13 cellular contexts compared by ENCODE assay signal in the genomic region with DNA sequence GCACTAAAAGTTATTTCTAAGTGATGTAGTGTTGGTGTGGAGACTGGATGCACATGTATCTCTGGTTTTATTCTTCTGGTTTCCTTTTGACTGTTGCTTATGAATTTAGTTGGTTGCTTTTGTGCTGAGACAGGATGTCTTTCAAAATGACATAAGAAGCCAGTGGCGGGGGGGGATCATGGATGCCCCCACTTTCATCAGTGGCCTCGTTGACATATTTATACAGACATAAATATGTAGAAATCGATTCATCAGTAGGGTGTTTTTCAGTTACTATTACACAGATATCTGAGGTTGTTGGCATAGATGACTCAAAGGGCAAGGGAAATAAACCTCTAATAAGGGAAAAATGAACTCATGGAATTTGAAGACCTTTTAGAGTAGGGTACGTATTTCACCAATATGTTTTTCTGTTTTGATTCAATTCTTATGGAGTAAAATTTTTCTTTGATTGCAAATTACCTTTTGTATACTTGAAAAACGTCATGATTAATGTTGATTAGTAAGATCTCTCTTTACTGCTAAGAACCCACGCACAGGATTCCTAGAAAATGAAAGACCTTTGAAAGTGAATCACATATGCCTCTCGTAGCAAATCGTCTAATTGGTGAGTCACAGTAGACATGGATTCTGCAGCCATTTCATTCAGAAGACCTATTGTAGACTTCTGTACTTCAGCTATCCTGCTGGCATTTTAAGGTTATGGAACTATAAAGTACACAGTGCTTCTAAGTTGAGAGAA.
A peak's percentile ranks its signal among the peaks of the same experiment; 100 is the strongest.
DNase-seq lines count a peak whose midpoint lies in the region; ATAC-seq, FAIRE-seq and TF ChIP-seq lines count a peak whose summit lies in the region.
"Had no signal": no experiment of that assay in that cellular context is flagged by ENCODE, and none has a peak within 500 bp of the region (broad histone marks: within the 10 kb centered on the region; RNA-seq: fewer than 3 reads in every experiment).

No MANE protein-coding gene starts in this region.

- ATAC-seq in stimulated activated naive CD8-positive, alpha-beta T cell treated with anti-CD3 and anti-CD28 coated beads, Interleukin-15, Interleukin-2, amounts not matched to agents 100 U/mL and 50 U/mL, for 24 hours, result peak; percentile 67
- no peak for ATAC-seq in pancreas

- intact Hi-C loops in pancreas (cut with DNase I), result no loop called here

- H3K36me3 ChIP-seq in fibroblast of lung (ENCODE audit: control insufficient read depth, insufficient read depth, low read length) (no peaks in the 10 kb centered on the region), pancreas (no peaks in the 10 kb centered on the region)

- peaks cover 24% of the 10 kb centered on the region for H3K4me1 ChIP-seq in fibroblast of lung (ENCODE audit: control insufficient read depth, extremely low read depth, insufficient read depth, low read length)
- H3K4me1 ChIP-seq in pancreas, result no peaks in the 10 kb centered on the region

- no peaks in the 10 kb centered on the region for H4K20me1 ChIP-seq in fibroblast of lung (ENCODE audit: control insufficient read depth, extremely low read depth, insufficient read depth, low read length)

- TF ChIP-seq CTCF in fibroblast of lung (conservative IDR thresholded peaks at IDR 0.05 in 1 of 2, IDR thresholded peaks at IDR 0.05 in 1 of 2; ENCODE audit: low read depth in 1 of 2, low read length in 2 of 2) (no peak), pancreas (IDR thresholded peaks at IDR 0.05) (no peak)

- DNase-seq in activated effector memory CD4-positive, alpha-beta T cell treated with anti-CD3 and anti-CD28 coated beads, Interleukin-2, amount 50 U/mL, for 16 hours, result peak; percentile 65
- no peak for DNase-seq in activated effector memory CD4-positive, alpha-beta T cell treated with Interleukin-2 at 50 U/mL for 16 hours
- DNase-seq in activated T-cell treated with anti-CD3 and anti-CD28 coated beads, Interleukin-2, amount 50 U/mL, for 48 hours, result peak; percentile 26 to 42
- DNase-seq in fibroblast of lung (ENCODE audit: low read depth in 2 of 2) (peak; percentile 66 to 94), globus pallidus (ENCODE audit: low spot score) (no peak), pancreas (no peak), NCI-H2107 treated with DMSO at 0.1 percent for 48 hours (lab: John Stamatoyannopoulos, UW; ENCODE audit: unreplicated experiment) (no peak)
- DNase-seq in stimulated activated naive CD8-positive, alpha-beta T cell treated with anti-CD3 and anti-CD28 coated beads, Interleukin-15, Interleukin-2, amounts not matched to agents 100 U/mL and 50 U/mL, for 24 hours, result peak; percentile 12
- DNase-seq: activated CD8-positive, alpha-beta memory T cell treated with anti-CD3 and anti-CD28 coated beads, Interleukin-2, amount 50 U/mL, for 4 hours; dorsolateral prefrontal cortex; midbrain; NCI-H1048; NCI-H748 treated with DMSO at 0.1 percent for 48 hours had no signal

- H3K4me3 ChIP-seq in fibroblast of lung (replicated peaks in 1 of 4; ENCODE audit: control extremely low read depth in 1 of 4, insufficient read depth in 1 of 4, low read depth in 3 of 4, low read length in 4 of 4), result no peak overlapping the region
- H3K4me3 ChIP-seq in pancreas, result no peak overlapping the region
- H3K4me3 ChIP-seq: dorsolateral prefrontal cortex had no signal

- H2AFZ ChIP-seq in fibroblast of lung (ENCODE audit: low read length), result no peak overlapping the region

- 54 to 68% methylated on average over 8 of the region's 8 CpGs for whole genome bisulfite sequencing in pancreas, 2 donors

- H3K4me2 ChIP-seq in fibroblast of lung (ENCODE audit: extremely low read depth, insufficient read depth, low read length), result peak overlapping the region; percentile 69

- no peak for FAIRE-seq in pancreas (lab: Jason Lieb, UNC)

- H3K79me2 ChIP-seq in fibroblast of lung (ENCODE audit: control insufficient read depth, insufficient read depth, low read length), result no peaks in the 10 kb centered on the region

- H3K9ac ChIP-seq in fibroblast of lung (ENCODE audit: insufficient read depth, low read length), result no peak overlapping the region

- no peaks in the 10 kb centered on the region for H3K27me3 ChIP-seq in fibroblast of lung (ENCODE audit: control insufficient read depth, insufficient read depth, low read length)
- no peaks in the 10 kb centered on the region for H3K27me3 ChIP-seq in pancreas
- H3K27me3 ChIP-seq: dorsolateral prefrontal cortex had no signal

- no peaks in the 10 kb centered on the region for H3K9me3 ChIP-seq in fibroblast of lung (ENCODE audit: control insufficient read depth, insufficient read depth, low read depth, low read length)
- H3K9me3 ChIP-seq in pancreas, result no peaks in the 10 kb centered on the region

- H3K27ac ChIP-seq in fibroblast of lung (ENCODE audit: insufficient read depth, low read length) (peak overlapping the region; percentile 60), pancreas (no peak overlapping the region)
- H3K27ac ChIP-seq: dorsolateral prefrontal cortex had no signal

Comparison
In these comparisons a context has a peak if more than half of its experiments do, and no peak if none do; other contexts are left out.
1. DNase-seq: peak in activated effector memory CD4-positive, alpha-beta T cell treated with anti-CD3 and anti-CD28 coated beads, Interleukin-2, amount 50 U/mL, for 16 hours (single experiment), activated T-cell treated with anti-CD3 and anti-CD28 coated beads, Interleukin-2, amount 50 U/mL, for 48 hours (2 of 2), fibroblast of lung (2 of 2) and stimulated activated naive CD8-positive, alpha-beta T cell treated with anti-CD3 and anti-CD28 coated beads, Interleukin-15, Interleukin-2, amounts not matched to agents 100 U/mL and 50 U/mL, for 24 hours (single experiment); none in activated effector memory CD4-positive, alpha-beta T cell treated with Interleukin-2 at 50 U/mL for 16 hours (single experiment), globus pallidus (single experiment), pancreas (0 of 6) and NCI-H2107 treated with DMSO at 0.1 percent for 48 hours (single experiment).